ENCODE assay signal across 24 cellular contexts in the genomic region with DNA sequence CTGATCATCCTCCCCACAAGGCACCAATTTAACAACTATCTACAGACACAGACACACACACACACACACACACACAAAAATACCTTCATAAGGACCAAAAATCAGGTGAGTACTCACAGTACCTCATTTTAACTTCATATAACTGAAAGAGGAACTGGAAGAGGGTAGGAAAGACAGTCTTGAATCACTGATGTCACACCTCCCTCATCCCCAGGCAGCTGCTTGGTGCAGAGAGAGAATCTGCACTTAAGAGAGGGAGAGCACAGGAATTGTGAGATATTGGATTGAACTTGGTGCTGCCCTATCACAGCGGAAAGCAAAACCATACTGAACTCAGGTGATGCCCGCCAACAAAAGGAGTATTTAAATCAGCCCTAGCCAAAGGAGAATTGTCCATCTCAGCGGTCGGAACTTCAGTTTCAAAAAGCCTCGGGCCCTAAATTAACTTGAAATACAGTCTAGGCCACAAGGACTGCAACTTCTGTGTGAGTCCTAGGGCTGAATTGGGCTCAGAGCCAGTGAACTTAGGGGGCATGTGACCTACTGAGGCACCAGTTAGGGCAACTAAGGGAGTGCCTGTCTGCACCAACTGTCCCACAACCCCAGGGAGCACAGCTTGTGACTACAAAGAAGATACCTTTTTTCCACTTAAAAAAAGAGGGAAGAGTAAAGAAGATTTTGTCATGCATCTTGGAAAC.
DNase-seq lines count a peak whose midpoint lies in the region; ATAC-seq, FAIRE-seq and TF ChIP-seq lines count a peak whose summit lies in the region.
"Had no signal": no experiment of that assay in that cellular context is flagged by ENCODE, and none has a peak within 500 bp of the region (broad histone marks: within the 10 kb centered on the region; RNA-seq: fewer than 3 reads in every experiment).

No MANE protein-coding gene starts in this region.

- no peak overlapping the region for H3K4me3 ChIP-seq in GM12878
- H3K4me3 ChIP-seq in naive thymus-derived CD4-positive, alpha-beta T cell (ENCODE audit: low read length), result no peak overlapping the region
- H3K4me3 ChIP-seq: SJCRH30 had no signal

- H3K4me1 ChIP-seq in GM12878 (ENCODE audit: control insufficient read depth, insufficient read depth, low read length), result no peaks in the 10 kb centered on the region
- H3K4me1 ChIP-seq in naive thymus-derived CD4-positive, alpha-beta T cell (ENCODE audit: control insufficient read depth in 2 of 2, insufficient read depth in 2 of 2, low read length in 2 of 2), result no peaks in the 10 kb centered on the region
- H3K4me1 ChIP-seq: SJCRH30 had no signal

- SMC1A ChIA-PET in GM12878 (lab: Charles Lee; ENCODE audit: uncharacterized antibody, unreplicated experiment), result no interaction called here

- H3K4me2 ChIP-seq in GM12878 (ENCODE audit: control insufficient read depth, insufficient read depth), result no peak overlapping the region

- no peak for TF ChIP-seq CTCF in GM12878 (IDR thresholded peaks at IDR 0.05 in 2 of 3, conservative IDR thresholded peaks at IDR 0.05 in 1 of 3; ENCODE audit: control insufficient read depth in 2 of 3, extremely low read depth in 1 of 3, insufficient read depth in 1 of 3, low read depth in 3 of 3, low read length in 3 of 3)

- no peaks in the 10 kb centered on the region for H3K36me3 ChIP-seq in GM12878 (ENCODE audit: control insufficient read depth in 2 of 2, insufficient read depth in 2 of 2, low read length in 1 of 2)
- H3K36me3 ChIP-seq in naive thymus-derived CD4-positive, alpha-beta T cell (ENCODE audit: control insufficient read depth in 2 of 3, insufficient read depth in 3 of 3, low read length in 3 of 3), result no peaks in the 10 kb centered on the region
- H3K36me3 ChIP-seq: SJCRH30 had no signal

- H4K20me1 ChIP-seq in GM12878 (ENCODE audit: control insufficient read depth, insufficient read depth), result no peaks in the 10 kb centered on the region

- no peak for TF ChIP-seq EP300 in GM12878 (IDR thresholded peaks at IDR 0.05; ENCODE audit: borderline replicate concordance in 1 of 2, control insufficient read depth in 1 of 2, low read depth in 2 of 2, low read length in 2 of 2)

- ATAC-seq in GM18505 (IDR thresholded peaks at IDR 0.05; ENCODE audit: unreplicated experiment) (peak; percentile 59), GM21786 (IDR thresholded peaks at IDR 0.05; ENCODE audit: unreplicated experiment) (peak; percentile 81), HG03025 (IDR thresholded peaks at IDR 0.05; ENCODE audit: low FRiP score, unreplicated experiment) (peak; percentile 78), GM12878 (peak; percentile 70)
- no peak for ATAC-seq in naive thymus-derived CD4-positive, alpha-beta T cell
- ATAC-seq: CD8-positive, alpha-beta T cell; Panc1; T-cell had no signal

- H3K27me3 ChIP-seq in GM12878 (replicated peaks in 1 of 2; ENCODE audit: control insufficient read depth in 2 of 2, insufficient read depth in 2 of 2, low read length in 1 of 2), result no peaks in the 10 kb centered on the region
- H3K27me3 ChIP-seq in naive thymus-derived CD4-positive, alpha-beta T cell (ENCODE audit: control insufficient read depth in 2 of 2, insufficient read depth in 2 of 2, low read length in 2 of 2), result no peaks in the 10 kb centered on the region
- H3K27me3 ChIP-seq: SJCRH30 had no signal

- H3K27me3 Mint-ChIP-seq in naive thymus-derived CD4-positive, alpha-beta T cell, result peaks cover 0 to 15% (median 0%) of the 10 kb centered on the region in 5 donors

- no peak overlapping the region for H3K4me3 Mint-ChIP-seq in naive thymus-derived CD4-positive, alpha-beta T cell
- H3K4me3 Mint-ChIP-seq: CD8-positive, alpha-beta T cell; T-cell; T-helper 2 cell treated with Interferon-gamma antibody and Interleukin-4, amounts not matched to agents 5 μg/mL and 100 μg/mL, for 36 hours had no signal

- in situ Hi-C loops in GM12878 (cut with MboI), result no loop called here

- peaks cover 0 to 4% (median 3%) of the 10 kb centered on the region in 5 donors for H3K36me3 Mint-ChIP-seq in naive thymus-derived CD4-positive, alpha-beta T cell
- H3K36me3 Mint-ChIP-seq: CD8-positive, alpha-beta T cell; T-cell had no signal

- no peak overlapping the region for H2AFZ ChIP-seq in GM12878 (ENCODE audit: control insufficient read depth, low read depth, low read length)

- 59% methylated on average over 5 of the region's 5 CpGs for WGBS in GM12878 (ENCODE audit: insufficient coverage, insufficient replicate concordance, low lambda C conversion rate, missing lambda C conversion rate)

- TF ChIP-seq RAD21 in GM12878 (IDR thresholded peaks at IDR 0.05; ENCODE audit: insufficient read depth, low read depth, low read length), result no peak

- H3K4me1 Mint-ChIP-seq in naive thymus-derived CD4-positive, alpha-beta T cell, result no peaks in the 10 kb centered on the region
- H3K4me1 Mint-ChIP-seq: T-cell had no signal

- no peak overlapping the region for H3K27ac Mint-ChIP-seq in naive thymus-derived CD4-positive, alpha-beta T cell
- H3K27ac Mint-ChIP-seq: CD8-positive, alpha-beta T cell; T-cell; T-helper 2 cell treated with Interferon-gamma antibody and Interleukin-4, amounts not matched to agents 5 μg/mL and 100 μg/mL, for 36 hours had no signal

- H3K9me3 Mint-ChIP-seq in naive thymus-derived CD4-positive, alpha-beta T cell, result peaks cover 10 to 59% (median 17%) of the 10 kb centered on the region in 11 donors

- intact Hi-C loops in GM12878 (cut with micrococcal nuclease; ENCODE audit: unreplicated experiment), result no loop called here
- intact Hi-C loops in naive thymus-derived CD4-positive, alpha-beta T cell (cut with micrococcal nuclease), result no loop called here

- no peak for DNase-seq in GM12878 (ENCODE audit: low read depth, low spot score)
- DNase-seq in naive thymus-derived CD4-positive, alpha-beta T cell, result no peak
- no peak for DNase-seq in NK-92 treated with Interleukin-12 subunit alpha and Interleukin-12 subunit beta, amount 100 ng/mL, for 24 hours (lab: John Stamatoyannopoulos, UW)
- DNase-seq in occipital lobe (lab: John Stamatoyannopoulos, UW), result no peak
- no peak for DNase-seq in HCEC 1CT
- DNase-seq: 8988T; C1 segment of cervical spinal cord; CD8-positive, alpha-beta T cell; DMS153; Kasumi-1; NCI-H1694 treated with DMSO at 0.1 percent for 48 hours; NCI-H2081 treated with DMSO at 0.1 percent for 48 hours; NCI-H2171 treated with DMSO at 0.1 percent for 48 hours; NCI-H446; NCI-H526 treated with DMSO at 0.1 percent for 48 hours; SJCRH30; T-cell had no signal

- H3K9ac ChIP-seq in GM12878 (ENCODE audit: control insufficient read depth, insufficient read depth, low read length), result no peak overlapping the region

- BruUV-seq in GM12878 (replicated peaks; lab: Mats Ljungman, UMichigan), result no TSS peak

- no peaks in the 10 kb centered on the region for H3K79me2 ChIP-seq in GM12878 (ENCODE audit: control insufficient read depth, insufficient read depth, low read length)

- no peak for FAIRE-seq in GM12878 (lab: Jason Lieb, UNC)
- FAIRE-seq: G401.6, H1 had no signal

- no peaks in the 10 kb centered on the region for H3K9me3 ChIP-seq in GM12878 (replicated peaks; ENCODE audit: control insufficient read depth, insufficient read depth, low read length)
- no peaks in the 10 kb centered on the region for H3K9me3 ChIP-seq in naive thymus-derived CD4-positive, alpha-beta T cell (ENCODE audit: control insufficient read depth in 2 of 3, low read length in 3 of 3)
- H3K9me3 ChIP-seq: SJCRH30 had no signal

- TF ChIP-seq POLR2A in GM18505 (IDR thresholded peaks at IDR 0.05; ENCODE audit: borderline replicate concordance, extremely low read depth, insufficient read depth, insufficient read length) (no peak), GM12878 (IDR thresholded peaks at IDR 0.05; ENCODE audit: low read depth, low read length) (no peak)

- no peak overlapping the region for H3K27ac ChIP-seq in GM12878 (ENCODE audit: control insufficient read depth, insufficient read depth)
- no peak overlapping the region for H3K27ac ChIP-seq in naive thymus-derived CD4-positive, alpha-beta T cell (ENCODE audit: low read depth, low read length)
- H3K27ac ChIP-seq: SJCRH30 had no signal

- CTCF ChIA-PET in GM12878 (lab: Yijun Ruan, JAX), result no interaction called here
- CTCF ChIA-PET in naive thymus-derived CD4-positive, alpha-beta T cell (lab: Charles Lee), result no interaction called here

- RAD21 ChIA-PET in GM12878 (lab: Charles Lee; ENCODE audit: unreplicated experiment), result no interaction called here

- POLR2A ChIA-PET in GM12878 (lab: Charles Lee), result interaction anchor here (1.0 kb wide), 1 partner anchor 55 kb away, joined by 3 read pairs; no protein-coding TSS in a partner anchor
- POLR2A ChIA-PET in naive thymus-derived CD4-positive, alpha-beta T cell (lab: Charles Lee), result no interaction called here

TF ChIP-seq in GM12878, 131 proteins besides CTCF, POLR2A, EP300 and RAD21:
- TF ChIP-seq ZNF24 (IDR thresholded peaks at IDR 0.05) (0 out of 2 replicates have a peak, but pooled peaks have one; percentile 11), ZNF274 (IDR thresholded peaks at IDR 0.05; ENCODE audit: insufficient read depth, insufficient read length) (no peak), ATF7 (IDR thresholded peaks at IDR 0.05; ENCODE audit: low read depth) (peak; percentile 22; the same call in 1 of the 2 replicates), BCL11A (IDR thresholded peaks at IDR 0.05; ENCODE audit: low read depth, low read length) (no peak), ESRRA (IDR thresholded peaks at IDR 0.05; ENCODE audit: low read length) (no peak), RELA (IDR thresholded peaks at IDR 0.05; ENCODE audit: borderline replicate concordance, partially characterized antibody) (no peak), NFIC (IDR thresholded peaks at IDR 0.05; ENCODE audit: low read depth, low read length) (no peak), RAD51 (IDR thresholded peaks at IDR 0.05) (no peak), CHD2 (IDR thresholded peaks at IDR 0.05; ENCODE audit: borderline replicate concordance, low read depth, low read length) (no peak), TCF7 (IDR thresholded peaks at IDR 0.05; ENCODE audit: borderline replicate concordance) (no peak), SPI1 (IDR thresholded peaks at IDR 0.05; ENCODE audit: borderline replicate concordance, insufficient read depth, low read depth, low read length) (peak; percentile 65), HDAC6 (IDR thresholded peaks at IDR 0.05; ENCODE audit: unreplicated experiment) (no peak), RBBP5 (conservative IDR thresholded peaks at IDR 0.05) (no peak), IKZF2 (IDR thresholded peaks at IDR 0.05) (peak in 1 of 2 experiments; percentile 33; a peak in 1 of 4 replicates)
